Comparison of ENCODE assay signal across 17 cellular contexts in the genomic region with DNA sequence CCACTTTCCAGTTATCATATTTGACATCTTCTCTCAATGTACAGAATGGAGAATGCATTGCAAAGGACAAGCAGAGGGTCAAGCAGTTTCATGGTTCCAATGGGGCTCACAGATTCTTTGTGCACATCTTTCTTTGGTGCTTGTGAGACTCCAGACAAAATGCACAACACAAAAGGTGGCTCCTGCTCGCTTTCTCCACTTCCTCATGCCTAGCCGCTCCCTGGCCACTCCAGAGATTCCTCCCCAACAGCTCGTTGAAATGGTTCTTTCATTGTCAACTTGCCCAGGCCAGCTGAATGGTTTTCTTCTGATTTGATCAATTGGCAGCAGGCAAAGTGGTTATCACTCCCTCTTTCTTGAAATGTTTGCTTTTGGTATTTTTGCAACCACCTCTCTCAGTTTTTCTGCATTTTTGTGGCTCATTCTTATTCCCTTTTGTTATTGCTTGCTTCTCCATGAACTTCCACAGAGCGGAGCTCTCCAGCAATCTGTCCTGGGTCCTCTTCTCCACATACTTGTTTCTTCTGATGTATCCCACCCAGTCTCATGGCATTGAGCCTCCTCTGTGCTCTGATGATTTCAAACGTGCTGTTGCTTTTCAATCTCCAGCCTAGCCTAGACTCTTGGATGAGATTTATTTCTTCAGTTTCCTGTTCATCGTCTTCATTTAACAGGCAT.
A peak's percentile ranks its signal among the peaks of the same experiment; 100 is the strongest.
DNase-seq lines count a peak whose midpoint lies in the region; ATAC-seq and TF ChIP-seq lines count a peak whose summit lies in the region.
"Had no signal": no experiment of that assay in that cellular context is flagged by ENCODE, and none has a peak within 500 bp of the region (broad histone marks: within the 10 kb centered on the region; RNA-seq: fewer than 3 reads in every experiment).

No MANE protein-coding gene starts in this region.

- no peak overlapping the region for H3K27ac ChIP-seq in 22Rv1
- H3K27ac ChIP-seq in HCT116 (ENCODE audit: low read depth, low read length), result no peak overlapping the region
- H3K27ac ChIP-seq in OCI-LY7 (ENCODE audit: low read depth, low read length, poor library complexity, severe bottlenecking), result no peak overlapping the region
- H3K27ac ChIP-seq in PC-9, result no peak overlapping the region
- H3K27ac ChIP-seq: SJCRH30, thyroid gland had no signal

- H3K4me1 ChIP-seq in HCT116 (ENCODE audit: control insufficient read depth in 1 of 2, insufficient read depth in 2 of 2, low read length in 2 of 2) (peaks cover 13 to 25% of the 10 kb centered on the region in 2 experiments), OCI-LY7 (ENCODE audit: insufficient read depth, low read length, poor library complexity, severe bottlenecking) (no peaks in the 10 kb centered on the region), PC-9 (replicated peaks; ENCODE audit: insufficient read depth) (no peaks in the 10 kb centered on the region)
- H3K4me1 ChIP-seq: SJCRH30, thyroid gland had no signal

- no peak for ATAC-seq in HCT116
- no peak for ATAC-seq in GM21360 (IDR thresholded peaks at IDR 0.05; ENCODE audit: unreplicated experiment)
- ATAC-seq: activated naive CD8-positive, alpha-beta T cell treated with anti-CD3 and anti-CD28 coated beads, Interleukin-2, amount 50 U/mL, for 24 hours; activated T-cell treated with anti-CD3 and anti-CD28 coated beads, Interleukin-2, amount 50 U/mL, for 72 hours; esophagus mucosa had no signal

- H3K9me3 ChIP-seq in HCT116 (ENCODE audit: control insufficient read depth in 1 of 2, insufficient read depth in 1 of 2, low read depth in 1 of 2, low read length in 2 of 2), result no peaks in the 10 kb centered on the region
- no peaks in the 10 kb centered on the region for H3K9me3 ChIP-seq in OCI-LY7 (ENCODE audit: low read length)
- no peaks in the 10 kb centered on the region for H3K9me3 ChIP-seq in PC-9 (ENCODE audit: insufficient read depth, low read depth)
- H3K9me3 ChIP-seq: SJCRH30, thyroid gland had no signal

- CTCF ChIA-PET in HCT116 (lab: Charles Lee) (interaction anchor here (0.9 to 1.6 kb wide), 5 partner anchors 9 to 366 kb away, joined by 3 to 7 read pairs (median 3); no protein-coding TSS in a partner anchor), OCI-LY7 (lab: Charles Lee; ENCODE audit: unreplicated experiment) (no interaction called here), PC-9 (lab: Charles Lee) (no interaction called here)

- H3K79me2 ChIP-seq in HCT116 (ENCODE audit: insufficient read depth, low read length), result no peaks in the 10 kb centered on the region
- no peaks in the 10 kb centered on the region for H3K79me2 ChIP-seq in OCI-LY7 (ENCODE audit: insufficient read depth, low read depth, low read length)
- H3K79me2 ChIP-seq in PC-9 (ENCODE audit: low read depth), result no peaks in the 10 kb centered on the region

- H3K27me3 ChIP-seq in HCT116 (ENCODE audit: insufficient read depth, low read length) (peaks cover 27% of the 10 kb centered on the region), PC-9 (ENCODE audit: insufficient read depth, low read depth) (no peaks in the 10 kb centered on the region)
- H3K27me3 ChIP-seq: SJCRH30, thyroid gland had no signal

- H3K9ac ChIP-seq in HCT116 (ENCODE audit: low read length), result no peak overlapping the region

- BruUV-seq in HCT116 (replicated peaks; lab: Mats Ljungman, UMichigan) (no TSS peak), OCI-LY7 (replicated peaks; lab: Mats Ljungman, UMichigan) (no TSS peak), PC-9 (replicated peaks; lab: Mats Ljungman, UMichigan) (no TSS peak)

- peak; percentile 61 for TF ChIP-seq RAD21 in HCT116 (IDR thresholded peaks at IDR 0.05; ENCODE audit: low read depth)

- RAD21 ChIA-PET in HCT116 (lab: Charles Lee; ENCODE audit: low non-redundant PET in 1 of 2, low total read pairs in 2 of 2, uncharacterized antibody in 2 of 2, unreplicated experiment in 2 of 2), result interaction anchor here in 1 of 2 experiments (0.6 kb wide), 1 partner anchor 57 kb away, joined by 4 read pairs; no protein-coding TSS in a partner anchor

- TF ChIP-seq CTCF in 22Rv1 (IDR thresholded peaks at IDR 0.05) (peak; percentile 21; the same call in 1 of the 2 replicates), HCT116 (IDR thresholded peaks at IDR 0.05 in 2 of 3, conservative IDR thresholded peaks at IDR 0.05 in 1 of 3; ENCODE audit: borderline replicate concordance in 1 of 3, insufficient read depth in 1 of 3, low read depth in 2 of 3, low read length in 2 of 3) (peak in 2 of 3 experiments; percentile 34 to 60; a peak in 3 of 6 replicates), OCI-LY7 (conservative IDR thresholded peaks at IDR 0.05; ENCODE audit: low read length) (no peak), PC-9 (conservative IDR thresholded peaks at IDR 0.05) (no peak)

- no peaks in the 10 kb centered on the region for H3F3A ChIP-seq in PC-9 (ENCODE audit: insufficient read depth, low read depth)

- TF ChIP-seq POLR2A in HCT116 (IDR thresholded peaks at IDR 0.05; ENCODE audit: borderline replicate concordance, extremely low read depth, insufficient read depth, insufficient read length), result no peak

- H3K9me2 ChIP-seq in HCT116 (ENCODE audit: insufficient read depth) (no peaks in the 10 kb centered on the region), OCI-LY7 (ENCODE audit: insufficient read depth, low read length) (no peaks in the 10 kb centered on the region), PC-9 (ENCODE audit: insufficient read depth) (no peaks in the 10 kb centered on the region)

- H4K20me1 ChIP-seq in HCT116 (ENCODE audit: insufficient read depth) (no peaks in the 10 kb centered on the region; the same call in 1 of the 2 replicates), OCI-LY7 (ENCODE audit: insufficient read depth, low read length) (no peaks in the 10 kb centered on the region), PC-9 (ENCODE audit: insufficient read depth) (no peaks in the 10 kb centered on the region)

- DNase-seq in HCT116 (ENCODE audit: low read depth, low spot score) (no peak), cerebellar cortex (ENCODE audit: low spot score) (peak; percentile 13), left kidney (ENCODE audit: low read depth, low spot score) (peak; percentile 75), OCI-LY7 (ENCODE audit: low spot score) (no peak), PC-9 (no peak)
- no peak for DNase-seq in central memory CD4-positive, alpha-beta T cell
- DNase-seq: activated CD4-positive, alpha-beta T cell treated with anti-CD3 and anti-CD28 coated beads, Interleukin-2, amount 50 U/mL, for 4 hours; activated naive CD8-positive, alpha-beta T cell treated with anti-CD3 and anti-CD28 coated beads, Interleukin-2, amount 50 U/mL, for 24 hours; activated T-cell treated with anti-CD3 and anti-CD28 coated beads, Interleukin-2, amount 50 U/mL, for 72 hours; naive B cell; retina; stimulated activated CD8-positive, alpha-beta memory T cell treated with anti-CD3 and anti-CD28 coated beads, Interleukin-4, amount 100 ng/mL, for 48 hours; thyroid gland had no signal

- no peak overlapping the region for H3K4me3 ChIP-seq in HCT116 (replicated peaks in 1 of 2; ENCODE audit: low read depth in 1 of 2, low read length in 2 of 2)
- no peak overlapping the region for H3K4me3 ChIP-seq in OCI-LY7 (ENCODE audit: low read depth, low read length, poor library complexity, severe bottlenecking)
- H3K4me3 ChIP-seq in PC-9, result no peak overlapping the region
- H3K4me3 ChIP-seq: SJCRH30, thyroid gland had no signal

- H3K36me3 ChIP-seq in HCT116 (ENCODE audit: control insufficient read depth in 1 of 2, insufficient read depth in 2 of 2, low read length in 2 of 2), result no peaks in the 10 kb centered on the region
- no peaks in the 10 kb centered on the region for H3K36me3 ChIP-seq in OCI-LY7 (ENCODE audit: insufficient read depth, low read length)
- H3K36me3 ChIP-seq in PC-9 (ENCODE audit: low read depth), result no peaks in the 10 kb centered on the region
- H3K36me3 ChIP-seq: SJCRH30, thyroid gland had no signal

- H3K4me2 ChIP-seq in HCT116 (ENCODE audit: low read length) (no peak overlapping the region), OCI-LY7 (ENCODE audit: low read length) (no peak overlapping the region), PC-9 (no peak overlapping the region)

- POLR2A ChIA-PET in HCT116 (lab: Charles Lee) (no interaction called here), OCI-LY7 (lab: Charles Lee) (no interaction called here), PC-9 (lab: Charles Lee; ENCODE audit: unreplicated experiment) (no interaction called here)

- intact Hi-C loops in HCT116 (cut with micrococcal nuclease) (loop anchor here (2.0 to 5.0 kb wide), 2 partner anchors 208 to 225 kb away; no protein-coding TSS in a partner anchor), OCI-LY7 (cut with micrococcal nuclease; ENCODE audit: unreplicated experiment) (no loop called here), PC-9 (cut with micrococcal nuclease; ENCODE audit: unreplicated experiment) (no loop called here)

- H2AFZ ChIP-seq in HCT116 (ENCODE audit: low read depth, low read length, poor library complexity, severe bottlenecking), result no peak overlapping the region
- H2AFZ ChIP-seq in OCI-LY7 (ENCODE audit: low read length), result no peak overlapping the region
- no peak overlapping the region for H2AFZ ChIP-seq in PC-9

TF ChIP-seq in HCT116, 20 proteins besides CTCF, POLR2A, EP300 and RAD21 (continues in another document):
- TF ChIP-seq ZNF274 (IDR thresholded peaks at IDR 0.05; ENCODE audit: low read depth, low read length), result no peak
- TF ChIP-seq CEBPB (IDR thresholded peaks at IDR 0.05; ENCODE audit: low read depth), result no peak
- TF ChIP-seq, protein P1, sequence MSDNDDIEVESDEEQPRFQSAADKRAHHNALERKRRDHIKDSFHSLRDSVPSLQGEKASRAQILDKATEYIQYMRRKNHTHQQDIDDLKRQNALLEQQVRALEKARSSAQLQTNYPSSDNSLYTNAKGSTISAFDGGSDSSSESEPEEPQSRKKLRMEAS (IDR thresholded peaks at IDR 0.05), result no peak
- no peak for TF ChIP-seq ZFX (IDR thresholded peaks at IDR 0.05)
- TF ChIP-seq, protein P2, sequence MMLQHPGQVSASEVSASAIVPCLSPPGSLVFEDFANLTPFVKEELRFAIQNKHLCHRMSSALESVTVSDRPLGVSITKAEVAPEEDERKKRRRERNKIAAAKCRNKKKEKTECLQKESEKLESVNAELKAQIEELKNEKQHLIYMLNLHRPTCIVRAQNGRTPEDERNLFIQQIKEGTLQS (IDR thresholded peaks at IDR 0.05), result no peak
- no peak for TF ChIP-seq EGR1 (IDR thresholded peaks at IDR 0.05; ENCODE audit: low read depth)
- TF ChIP-seq SP1 (IDR thresholded peaks at IDR 0.05; ENCODE audit: low read depth), result no peak
- TF ChIP-seq SRF (IDR thresholded peaks at IDR 0.05; ENCODE audit: low read depth), result no peak
- no peak for TF ChIP-seq SIN3A (IDR thresholded peaks at IDR 0.05; ENCODE audit: low read depth)
- no peak for TF ChIP-seq EZH2 (IDR thresholded peaks at IDR 0.05)
- TF ChIP-seq EZH2phosphoT487 (IDR thresholded peaks at IDR 0.05; ENCODE audit: borderline replicate concordance), result no peak
- no peak for TF ChIP-seq YY1 (IDR thresholded peaks at IDR 0.05; ENCODE audit: extremely low read depth, insufficient replicate concordance, low read depth, low read length)
- no peak for TF ChIP-seq TCF7L2 (IDR thresholded peaks at IDR 0.05; ENCODE audit: borderline replicate concordance, extremely low read depth, insufficient read depth, insufficient read length)
- TF ChIP-seq ELF1 (IDR thresholded peaks at IDR 0.05; ENCODE audit: borderline replicate concordance, low read depth), result no peak
- no peak for TF ChIP-seq FOSL1 (IDR thresholded peaks at IDR 0.05; ENCODE audit: low read depth)

Comparison
In these comparisons a context has a peak if more than half of its experiments do, and no peak if none do; other contexts are left out.
1. CTCF ChIP-seq: peak in 22Rv1 (single experiment) and HCT116 (2 of 3); none in OCI-LY7 (single experiment) and PC-9 (single experiment).
2. DNase-seq: peak in cerebellar cortex (single experiment) and left kidney (single experiment); none in HCT116 (single experiment), central memory CD4-positive, alpha-beta T cell (single experiment), OCI-LY7 (single experiment) and PC-9 (0 of 2).